8 cellular contexts compared by ENCODE assay signal in genomic region chr11:65711785-65712632, GRCh38. TPM values are rescaled to one million over a fixed set of nuclear protein-coding genes. Genes with fewer than 3 reads are reported as not detected.
DNase-seq lines count a peak whose midpoint lies in the region; ATAC-seq and TF ChIP-seq lines count a peak whose summit lies in the region.

TSS of gene KAT5 (plus strand) at chr11:65712252. CDS start at chr11:65712268, 16 bp downstream.

- peak within 1 kb of the TSS; percentile 73 for H3K4me3 ChIP-seq in LNCaP clone FGC (ENCODE audit: low read depth, low read length)
- H3K4me3 ChIP-seq in fibroblast of pulmonary artery (replicated peaks; ENCODE audit: low read depth, low read length) = peak within 1 kb of the TSS; percentile 67

- CTCF ChIA-PET in RWPE1 (lab: Yijun Ruan, JAX) = interaction anchor here (0.6 to 2.5 kb wide), 22 partner anchors 8 to 299 kb away, joined by 3 to 25 read pairs (median 4); partner anchors contain the start of genes AP5B1, CCDC85B, FIBP and MUS81

- TF ChIP-seq CTCF in LNCaP clone FGC (IDR thresholded peaks at IDR 0.05; ENCODE audit: control insufficient read depth, extremely low read depth, insufficient read depth) (peak; percentile 98), RWPE1 (conservative IDR thresholded peaks at IDR 0.05; ENCODE audit: low read depth) (peak; percentile 99), fibroblast of pulmonary artery (IDR thresholded peaks at IDR 0.05; ENCODE audit: low read length, missing control alignments) (peak; percentile 96)

- intact Hi-C loops in activated T-helper 2 cell treated with anti-CD3 and anti-CD28 coated beads, Interferon-gamma antibody, Interleukin-2, Interleukin-4, amounts not matched to agents 10 μg/mL and 5 μg/mL and 100 μg/mL, durations not matched to agents 14 hours and 24 hours and 36 hours (cut with micrococcal nuclease) = loop anchor here (1.0 to 5.0 kb wide), 6 partner anchors 8 to 290 kb away; partner anchors contain the start of genes BANF1, CFL1, EIF1AD and FAM89B

- DNase-seq in ELF-1 (ENCODE audit: low read depth, low spot score) = peak; percentile 100
- DNase-seq in GOT3 (lab: John Stamatoyannopoulos, UW) = peak; percentile 89
- DNase-seq in LNCaP clone FGC (ENCODE audit: low read depth) = peak; percentile 99
- DNase-seq in RWPE1 (ENCODE audit: low spot score) = peak; percentile 95
- DNase-seq in activated T-helper 2 cell treated with anti-CD3 and anti-CD28 coated beads, Interferon-gamma antibody, Interleukin-2, Interleukin-4, amounts not matched to agents 10 μg/mL and 5 μg/mL and 100 μg/mL, durations not matched to agents 14 hours and 24 hours and 36 hours (ENCODE audit: low spot score) = peak; percentile 99
- DNase-seq in fibroblast of pulmonary artery (ENCODE audit: low read depth) = peak; percentile 99
- DNase-seq in natural killer cell treated with Interleukin-12 subunit alpha and Interleukin-12 subunit beta and Interleukin-15 and Interleukin-18, amount 100 ng/mL, for 72 hours (ENCODE audit: low spot score) = peak; percentile 98
- DNase-seq in stimulated activated naive CD8-positive, alpha-beta T cell treated with anti-CD3 and anti-CD28 coated beads, Interleukin-15, Interleukin-2, amounts not matched to agents 100 U/mL and 50 U/mL, for 24 hours = peak; percentile 98

- peaks cover 25% of the 10 kb centered on the region for H3K4me1 Mint-ChIP-seq in activated T-helper 2 cell treated with anti-CD3 and anti-CD28 coated beads, Interferon-gamma antibody, Interleukin-2, Interleukin-4, amounts not matched to agents 10 μg/mL and 5 μg/mL and 100 μg/mL, durations not matched to agents 14 hours and 24 hours and 36 hours (ENCODE audit: low read depth)
- H3K4me1 Mint-ChIP-seq in natural killer cell treated with Interleukin-12 subunit alpha and Interleukin-12 subunit beta and Interleukin-15 and Interleukin-18, amount 100 ng/mL, for 72 hours (ENCODE audit: low read depth in 2 of 2) = peaks cover 24 to 31% of the 10 kb centered on the region in 2 donors

- no peaks in the 10 kb centered on the region for H3K27me3 Mint-ChIP-seq in activated T-helper 2 cell treated with anti-CD3 and anti-CD28 coated beads, Interferon-gamma antibody, Interleukin-2, Interleukin-4, amounts not matched to agents 10 μg/mL and 5 μg/mL and 100 μg/mL, durations not matched to agents 14 hours and 24 hours and 36 hours (ENCODE audit: low read depth)
- no peaks in the 10 kb centered on the region for H3K27me3 Mint-ChIP-seq in natural killer cell treated with Interleukin-12 subunit alpha and Interleukin-12 subunit beta and Interleukin-15 and Interleukin-18, amount 100 ng/mL, for 72 hours

- peak within 1 kb of the TSS; percentile 89 for H3K4me3 Mint-ChIP-seq in activated T-helper 2 cell treated with anti-CD3 and anti-CD28 coated beads, Interferon-gamma antibody, Interleukin-2, Interleukin-4, amounts not matched to agents 10 μg/mL and 5 μg/mL and 100 μg/mL, durations not matched to agents 14 hours and 24 hours and 36 hours (ENCODE audit: low read depth)
- peak within 1 kb of the TSS; percentile 92 for H3K4me3 Mint-ChIP-seq in natural killer cell treated with Interleukin-12 subunit alpha and Interleukin-12 subunit beta and Interleukin-15 and Interleukin-18, amount 100 ng/mL, for 72 hours

- peak within 1 kb of the TSS; percentile 91 for H3K27ac Mint-ChIP-seq in activated T-helper 2 cell treated with anti-CD3 and anti-CD28 coated beads, Interferon-gamma antibody, Interleukin-2, Interleukin-4, amounts not matched to agents 10 μg/mL and 5 μg/mL and 100 μg/mL, durations not matched to agents 14 hours and 24 hours and 36 hours
- peak within 1 kb of the TSS; percentile 96 to 98 for H3K27ac Mint-ChIP-seq in natural killer cell treated with Interleukin-12 subunit alpha and Interleukin-12 subunit beta and Interleukin-15 and Interleukin-18, amount 100 ng/mL, for 72 hours

- H3K36me3 Mint-ChIP-seq in activated T-helper 2 cell treated with anti-CD3 and anti-CD28 coated beads, Interferon-gamma antibody, Interleukin-2, Interleukin-4, amounts not matched to agents 10 μg/mL and 5 μg/mL and 100 μg/mL, durations not matched to agents 14 hours and 24 hours and 36 hours (ENCODE audit: low read depth) = peaks cover 41% of the 10 kb centered on the region
- peaks cover 15% of the 10 kb centered on the region for H3K36me3 Mint-ChIP-seq in natural killer cell treated with Interleukin-12 subunit alpha and Interleukin-12 subunit beta and Interleukin-15 and Interleukin-18, amount 100 ng/mL, for 72 hours

- POLR2A ChIA-PET in RWPE1 (lab: Yijun Ruan, JAX; ENCODE audit: low non-redundant PET) = interaction anchor here (0.6 to 1.2 kb wide), 6 partner anchors 9 to 148 kb away, joined by 3 to 6 read pairs (median 4); partner anchors contain the start of genes MUS81, PCNX3 and RNASEH2C

- H3K9me3 Mint-ChIP-seq in activated T-helper 2 cell treated with anti-CD3 and anti-CD28 coated beads, Interferon-gamma antibody, Interleukin-2, Interleukin-4, amounts not matched to agents 10 μg/mL and 5 μg/mL and 100 μg/mL, durations not matched to agents 14 hours and 24 hours and 36 hours = no peaks in the 10 kb centered on the region
- no peaks in the 10 kb centered on the region for H3K9me3 Mint-ChIP-seq in natural killer cell treated with Interleukin-12 subunit alpha and Interleukin-12 subunit beta and Interleukin-15 and Interleukin-18, amount 100 ng/mL, for 72 hours

- ATAC-seq in natural killer cell treated with Interleukin-12 subunit alpha and Interleukin-12 subunit beta and Interleukin-15 and Interleukin-18, amount 100 ng/mL, for 72 hours = peak; percentile 91 to 94
- ATAC-seq in stimulated activated naive CD8-positive, alpha-beta T cell treated with anti-CD3 and anti-CD28 coated beads, Interleukin-15, Interleukin-2, amounts not matched to agents 100 U/mL and 50 U/mL, for 24 hours = peak; percentile 83

- H3K27ac ChIP-seq in RWPE1 = peak within 1 kb of the TSS; percentile 95

RNA-seq across cellular contexts. Expression of gene KAT5, which starts in this region (rescaled TPM):
- total RNA-seq in activated T-helper 2 cell treated with anti-CD3 and anti-CD28 coated beads, Interferon-gamma antibody, Interleukin-2, Interleukin-4, amounts not matched to agents 10 μg/mL and 5 μg/mL and 100 μg/mL, durations not matched to agents 14 hours and 24 hours and 36 hours = 76.3 and 79.4 TPM in 2 replicates
- total RNA-seq in natural killer cell treated with Interleukin-12 subunit alpha and Interleukin-12 subunit beta and Interleukin-15 and Interleukin-18, amount 100 ng/mL, for 72 hours = 10 to 100 TPM; 77.5 to 82.9 TPM

Comparison
In these comparisons a context has a peak if more than half of its experiments do, and no peak if none do; other contexts are left out.
1. Peak in every context shown above with its lines: DNase-seq, ATAC-seq, H3K4me3 ChIP-seq and H3K27ac ChIP-seq.